ENCODE assay signal across 16 cellular contexts in genomic region chr6:150686566-150686965, GRCh38.
DNase-seq lines count a peak whose midpoint lies in the region; ATAC-seq and TF ChIP-seq lines count a peak whose summit lies in the region.
"Had no signal": no experiment of that assay in that cellular context is flagged by ENCODE, and none has a peak within 500 bp of the region (broad histone marks: within the 10 kb centered on the region; RNA-seq: fewer than 3 reads in every experiment).

No MANE protein-coding gene starts in this region.

- in situ Hi-C loops in mammary epithelial cell (cut with MboI; ENCODE audit: low sequenced_read_pairs in 2 of 2) = no loop called here

- no peaks in the 10 kb centered on the region for H3K9me3 ChIP-seq in mammary epithelial cell (replicated peaks; ENCODE audit: insufficient read depth, low read length)
- H3K9me3 ChIP-seq in lower lobe of right lung = no peaks in the 10 kb centered on the region
- H3K9me3 ChIP-seq in stomach = no peaks in the 10 kb centered on the region
- H3K9me3 ChIP-seq: BE2C had no signal

- H3K4me2 ChIP-seq in mammary epithelial cell (ENCODE audit: insufficient read depth, low read depth, low read length) = peak overlapping the region; percentile 44

- H3K4me3 ChIP-seq in mammary epithelial cell (replicated peaks in 1 of 3; ENCODE audit: insufficient read depth in 1 of 3, low read depth in 2 of 3, low read length in 3 of 3) = peak overlapping the region in 1 of 3 experiments; percentile 5
- H3K4me3 ChIP-seq in lower lobe of right lung = no peak overlapping the region
- no peak overlapping the region for H3K4me3 ChIP-seq in stomach
- H3K4me3 ChIP-seq: cardiac muscle cell, GM12878 had no signal

- H3K36me3 ChIP-seq in mammary epithelial cell (ENCODE audit: insufficient read depth, low read length) (no peaks in the 10 kb centered on the region), lower lobe of right lung (no peaks in the 10 kb centered on the region), stomach (no peaks in the 10 kb centered on the region)
- H3K36me3 ChIP-seq: BE2C, cardiac muscle cell had no signal

- no peaks in the 10 kb centered on the region for H3K4me1 Mint-ChIP-seq in effector memory CD8-positive, alpha-beta T cell (ENCODE audit: low read depth in 2 of 2)

- TF ChIP-seq POLR2A in stomach (IDR thresholded peaks at IDR 0.05) = no peak

- CTCF ChIA-PET in mammary epithelial cell (lab: Charles Lee; ENCODE audit: low non-redundant PET) = interaction anchor here (0.6 to 1.5 kb wide), 9 partner anchors 18 to 366 kb away, joined by 3 to 26 read pairs (median 5); no protein-coding TSS in a partner anchor

- intact Hi-C loops in mammary epithelial cell (cut with micrococcal nuclease) = loop anchor here (1.0 to 5.0 kb wide), 4 partner anchors 56 to 268 kb away; no protein-coding TSS in a partner anchor
- intact Hi-C loops in lower lobe of right lung (cut with DNase I) = no loop called here
- intact Hi-C loops in stomach (cut with DNase I; ENCODE audit: low total_unique reads) = no loop called here

- no peak for TF ChIP-seq EP300 in stomach (IDR thresholded peaks at IDR 0.05)

- no TSS peak for BruUV-seq in mammary epithelial cell (replicated peaks; lab: Mats Ljungman, UMichigan)

- H4K20me1 ChIP-seq in mammary epithelial cell (ENCODE audit: insufficient read depth, low read length) = no peaks in the 10 kb centered on the region

- peaks cover 3% of the 10 kb centered on the region for H3K36me3 Mint-ChIP-seq in effector memory CD8-positive, alpha-beta T cell (ENCODE audit: insufficient read depth)
- H3K36me3 Mint-ChIP-seq: activated CD8-positive, alpha-beta memory T cell treated with anti-CD3 and anti-CD28 coated beads, Interleukin-2, amount 10 ng/mL, durations not matched to agents 7 days and 5 days had no signal

- no peak for TF ChIP-seq CTCF in mammary epithelial cell (conservative IDR thresholded peaks at IDR 0.05 in 1 of 2, IDR thresholded peaks at IDR 0.05 in 1 of 2; ENCODE audit: extremely low read depth in 1 of 2, insufficient read depth in 1 of 2, low read depth in 1 of 2, low read length in 2 of 2)
- no peak for TF ChIP-seq CTCF in lower lobe of right lung (IDR thresholded peaks at IDR 0.05)
- no peak for TF ChIP-seq CTCF in stomach (IDR thresholded peaks at IDR 0.05)

- H3K27me3 Mint-ChIP-seq in effector memory CD8-positive, alpha-beta T cell = no peaks in the 10 kb centered on the region
- H3K27me3 Mint-ChIP-seq: activated CD8-positive, alpha-beta memory T cell treated with anti-CD3 and anti-CD28 coated beads, Interleukin-2, amount 10 ng/mL, durations not matched to agents 7 days and 5 days had no signal

- WGBS in mammary epithelial cell (ENCODE audit: low coverage, missing lambda C conversion rate) = 64% methylated on average over 7 of the region's 12 CpGs
- 76 to 90% (median 90%) methylated on average over 12 of the region's 12 CpGs for WGBS in stomach, 5 donors

- no peaks in the 10 kb centered on the region for H3K9me3 Mint-ChIP-seq in effector memory CD8-positive, alpha-beta T cell
- H3K9me3 Mint-ChIP-seq: activated T-helper 2 cell treated with anti-CD3 and anti-CD28 coated beads, Interferon-gamma antibody, Interleukin-2, Interleukin-4, amounts not matched to agents 10 μg/mL and 5 μg/mL and 100 μg/mL, durations not matched to agents 14 hours and 24 hours and 36 hours had no signal

- no peaks in the 10 kb centered on the region for H3K27me3 ChIP-seq in mammary epithelial cell (ENCODE audit: insufficient read depth, low read length)
- no peaks in the 10 kb centered on the region for H3K27me3 ChIP-seq in lower lobe of right lung (ENCODE audit: low read depth)
- H3K27me3 ChIP-seq in stomach = no peaks in the 10 kb centered on the region
- H3K27me3 ChIP-seq: BE2C, cardiac muscle cell had no signal

- no peak overlapping the region for H3K9ac ChIP-seq in mammary epithelial cell (ENCODE audit: insufficient read depth, low read length)

- no peaks in the 10 kb centered on the region for H3K79me2 ChIP-seq in mammary epithelial cell (ENCODE audit: insufficient read depth, low read length)

- H3K4me3 Mint-ChIP-seq in effector memory CD8-positive, alpha-beta T cell = no peak overlapping the region
- H3K4me3 Mint-ChIP-seq: activated CD8-positive, alpha-beta memory T cell treated with anti-CD3 and anti-CD28 coated beads, Interleukin-2, amount 10 ng/mL, durations not matched to agents 7 days and 5 days; HFFc6 had no signal

- H2AFZ ChIP-seq in mammary epithelial cell (ENCODE audit: low read depth, low read length) = peak overlapping the region; percentile 43

- peaks cover 23% of the 10 kb centered on the region for H3K4me1 ChIP-seq in mammary epithelial cell (ENCODE audit: insufficient read depth, low read length)
- peaks cover 40% of the 10 kb centered on the region for H3K4me1 ChIP-seq in lower lobe of right lung
- peaks cover 0 to 16% (median 12%) of the 10 kb centered on the region in 4 donors for H3K4me1 ChIP-seq in stomach
- H3K4me1 ChIP-seq: BE2C had no signal

- DNase-seq in HT-29 (ENCODE audit: low spot score) (peak; percentile 49), mammary epithelial cell (peak; percentile 64), lower lobe of right lung (no peak), stomach (no peak)
- DNase-seq in effector memory CD8-positive, alpha-beta T cell = no peak
- DNase-seq: GF-D8, HFFc6, NCI-H2227 treated with DMSO at 0.1 percent for 48 hours, T1000 had no signal

- ATAC-seq in lower lobe of right lung = no peak
- ATAC-seq in effector memory CD8-positive, alpha-beta T cell (replicated peaks) = no peak
- no peak for ATAC-seq in HG02870 (IDR thresholded peaks at IDR 0.05; ENCODE audit: unreplicated experiment)
- ATAC-seq in GM21786 (IDR thresholded peaks at IDR 0.05; ENCODE audit: unreplicated experiment) = no peak

- dilution Hi-C loops in mammary epithelial cell (cut with HindIII; ENCODE audit: low sequenced_read_pairs) = no loop called here

- no peak overlapping the region for H3K27ac ChIP-seq in mammary epithelial cell (ENCODE audit: insufficient read depth, low read depth, low read length)
- H3K27ac ChIP-seq in lower lobe of right lung = peak overlapping the region; percentile 21
- H3K27ac ChIP-seq in stomach = peak overlapping the region in 3 of 5 donors; percentile 5 to 62 (median 50)
- H3K27ac ChIP-seq: cardiac muscle cell had no signal

- H3K27ac Mint-ChIP-seq in effector memory CD8-positive, alpha-beta T cell = no peak overlapping the region
- H3K27ac Mint-ChIP-seq: activated CD8-positive, alpha-beta memory T cell treated with anti-CD3 and anti-CD28 coated beads, Interleukin-2, amount 10 ng/mL, durations not matched to agents 7 days and 5 days; activated T-helper 2 cell treated with anti-CD3 and anti-CD28 coated beads, Interferon-gamma antibody, Interleukin-2, Interleukin-4, amounts not matched to agents 10 μg/mL and 5 μg/mL and 100 μg/mL, durations not matched to agents 14 hours and 24 hours and 36 hours; HFFc6 had no signal

Comparison
In these comparisons a context has a peak if more than half of its experiments do, and no peak if none do; other contexts are left out.
1. DNase-seq: peak in HT-29 (single experiment) and mammary epithelial cell (single experiment); none in lower lobe of right lung (single experiment), stomach (single experiment) and effector memory CD8-positive, alpha-beta T cell (0 of 3).